9 cellular contexts compared by ENCODE assay signal in the genomic region with DNA sequence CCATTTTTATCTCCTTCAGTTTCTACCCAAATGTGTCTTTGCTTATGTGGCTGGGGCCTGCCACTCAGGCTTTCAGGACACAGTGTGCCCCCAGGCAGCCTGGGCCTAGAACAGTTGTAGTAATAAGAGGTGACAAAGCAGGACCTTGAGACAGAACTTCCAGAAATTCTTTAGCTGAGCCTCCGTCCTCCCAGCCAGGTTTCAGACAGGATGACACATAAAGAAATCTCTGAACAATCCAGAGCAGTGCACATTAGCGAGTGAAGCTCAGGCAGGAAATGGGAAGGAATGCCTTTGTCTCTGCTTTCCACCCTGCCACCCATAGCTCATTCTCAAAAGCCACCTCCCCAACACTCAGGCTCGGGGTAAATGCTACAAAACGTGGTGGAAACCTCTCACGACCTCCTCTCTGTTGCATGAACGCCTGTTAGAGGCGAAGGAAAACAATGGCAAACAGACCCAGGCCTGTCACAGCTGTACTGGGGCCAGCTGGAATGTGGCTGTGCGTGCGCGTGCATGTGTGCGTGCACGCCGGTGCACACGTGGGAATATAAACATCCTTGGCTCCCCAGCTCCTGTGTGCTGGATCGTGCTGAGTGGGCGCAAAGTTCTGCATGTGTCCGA.
A peak's percentile ranks its signal among the peaks of the same experiment; 100 is the strongest.
DNase-seq lines count a peak whose midpoint lies in the region; ATAC-seq, FAIRE-seq and TF ChIP-seq lines count a peak whose summit lies in the region.
"Had no signal": no experiment of that assay in that cellular context is flagged by ENCODE, and none has a peak within 500 bp of the region (broad histone marks: within the 10 kb centered on the region; RNA-seq: fewer than 3 reads in every experiment).

No MANE protein-coding gene starts in this region.

- H3K36me3 ChIP-seq in bronchial epithelial cell (ENCODE audit: control insufficient read depth, insufficient read depth, low read length) (no peaks in the 10 kb centered on the region), neural progenitor cell (no peaks in the 10 kb centered on the region)

- peaks cover 47% of the 10 kb centered on the region for H3K4me1 ChIP-seq in neural progenitor cell

- peak overlapping the region; percentile 83 for H3K27ac Mint-ChIP-seq in neural progenitor cell

- peaks cover 2% of the 10 kb centered on the region for H3K9me3 Mint-ChIP-seq in neural progenitor cell

- no peak overlapping the region for H3K27ac ChIP-seq in neural progenitor cell

- peaks cover 19% of the 10 kb centered on the region for H3F3A ChIP-seq in neural progenitor cell (ENCODE audit: low read depth)

- DNase-seq in ELR (ENCODE audit: low read depth) (peak; percentile 79), bronchial epithelial cell (ENCODE audit: low read depth) (peak; percentile 83), neural progenitor cell (ENCODE audit: low spot score) (peak; percentile 26), OCI-M1 (lab: John Stamatoyannopoulos, UW) (no peak), amygdala (lab: John Stamatoyannopoulos, UW) (no peak), NCI-H2081 treated with DMSO at 0.1 percent for 48 hours (lab: John Stamatoyannopoulos, UW) (no peak), cerebellum (ENCODE audit: low spot score) (no peak)

- H3K4me3 ChIP-seq in bronchial epithelial cell (ENCODE audit: low read depth, low read length): no peak overlapping the region
- no peak overlapping the region for H3K4me3 ChIP-seq in neural progenitor cell

- no peaks in the 10 kb centered on the region for H3K9me3 ChIP-seq in neural progenitor cell (ENCODE audit: low read depth)

- no peak overlapping the region for H3K4me2 ChIP-seq in neural progenitor cell

- H3K27me3 ChIP-seq in bronchial epithelial cell (ENCODE audit: control insufficient read depth, insufficient read depth, low read length) (no peaks in the 10 kb centered on the region), neural progenitor cell (no peaks in the 10 kb centered on the region)

- H3K79me2 ChIP-seq in neural progenitor cell (ENCODE audit: low read depth): no peaks in the 10 kb centered on the region

- ATAC-seq in HG03095 (IDR thresholded peaks at IDR 0.05; ENCODE audit: unreplicated experiment): peak; percentile 7

- H3K27me3 Mint-ChIP-seq in neural progenitor cell (ENCODE audit: insufficient read depth, low read depth): no peaks in the 10 kb centered on the region

- no peak overlapping the region for H3K9ac ChIP-seq in neural progenitor cell

- peaks cover 71% of the 10 kb centered on the region for H3K4me1 Mint-ChIP-seq in neural progenitor cell

- no peak for TF ChIP-seq CTCF in bronchial epithelial cell (IDR thresholded peaks at IDR 0.05; ENCODE audit: insufficient read depth, low read length, severe bottlenecking)
- TF ChIP-seq CTCF in neural progenitor cell (IDR thresholded peaks at IDR 0.05): no peak

- FAIRE-seq in bronchial epithelial cell (lab: Jason Lieb, UNC): no peak
- FAIRE-seq: islet of Langerhans had no signal

- H3K4me3 Mint-ChIP-seq in neural progenitor cell: no peak overlapping the region

- no peaks in the 10 kb centered on the region for H3K36me3 Mint-ChIP-seq in neural progenitor cell

- H4K20me1 ChIP-seq in neural progenitor cell (ENCODE audit: low read depth): no peaks in the 10 kb centered on the region

- H2AFZ ChIP-seq in neural progenitor cell (replicated peaks): no peak overlapping the region

Comparison
In these comparisons a context has a peak if more than half of its experiments do, and no peak if none do; other contexts are left out.
1. DNase-seq: peak in ELR (single experiment), bronchial epithelial cell (single experiment) and neural progenitor cell (single experiment); none in OCI-M1 (single experiment), amygdala (0 of 56), NCI-H2081 treated with DMSO at 0.1 percent for 48 hours (single experiment) and cerebellum (single experiment).